In the genomic region with DNA sequence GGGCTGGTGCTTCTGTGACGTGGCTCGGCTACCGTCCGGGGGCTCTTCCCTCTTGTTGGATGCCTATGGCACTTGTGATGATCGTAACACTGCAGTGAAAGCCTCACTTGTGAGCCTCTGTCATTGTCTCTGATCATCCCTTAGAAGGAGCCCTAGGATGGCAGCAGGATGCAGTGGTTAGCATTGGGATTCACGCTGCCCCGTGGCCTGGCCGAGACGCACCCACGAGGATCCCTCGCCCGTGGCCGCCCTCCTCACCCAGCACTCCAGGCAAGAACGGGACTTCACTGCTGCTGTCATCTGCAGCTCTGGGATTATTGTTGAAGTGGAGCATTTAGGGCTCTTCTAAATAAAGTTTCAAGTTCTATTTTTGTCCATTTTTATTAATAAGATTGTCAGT, we compare ENCODE assay signal across 24 cellular contexts.
"Had no signal": no experiment of that assay in that cellular context is flagged by ENCODE, and none has a peak within 500 bp of the region (broad histone marks: within the 10 kb centered on the region; RNA-seq: fewer than 3 reads in every experiment).

No MANE protein-coding gene starts in this region.

- H3K27ac ChIP-seq: dorsolateral prefrontal cortex, esophagus muscularis mucosa, foreskin keratinocyte, gastroesophageal sphincter, heart right ventricle, left ventricle myocardium inferior, lower lobe of right lung, neutrophil, prostate gland, right lobe of liver, thyroid gland, vagina had no signal

- H3K4me1 Mint-ChIP-seq: stimulated activated naive CD8-positive, alpha-beta T cell treated with anti-CD3 and anti-CD28 coated beads, Interleukin-15, amount 100 ng/mL, for 72 hours had no signal

- H3K4me1 ChIP-seq: foreskin keratinocyte, gastroesophageal sphincter, heart right ventricle, left ventricle myocardium inferior, lower lobe of right lung, prostate gland, right lobe of liver, thyroid gland had no signal

- H3K36me3 Mint-ChIP-seq: natural killer cell had no signal

- H3K4me3 Mint-ChIP-seq: natural killer cell; stimulated activated naive CD8-positive, alpha-beta T cell treated with anti-CD3 and anti-CD28 coated beads, Interleukin-15, amount 100 ng/mL, for 72 hours had no signal

- DNase-seq: caudate nucleus; cerebellar nuclear complex; cortex of kidney; effector CD8-positive, alpha-beta T cell; foreskin keratinocyte; hippocampal formation; left cardiac atrium; left ventricle myocardium inferior; lower lobe of right lung; natural killer cell; right lobe of liver; stimulated activated CD4-positive, alpha-beta T cell treated with anti-CD3 and anti-CD28 coated beads, Interleukin-15, amount 100 ng/mL, for 24 hours; stimulated activated CD4-positive, alpha-beta T cell treated with anti-CD3 and anti-CD28 coated beads, Interleukin-2, amount 100 ng/mL, for 48 hours; stimulated activated naive CD4-positive, alpha-beta T cell; stimulated activated naive CD8-positive, alpha-beta T cell treated with anti-CD3 and anti-CD28 coated beads, Interleukin-15, amount 100 ng/mL, for 72 hours; thyroid gland; trophoblast cell had no signal

- H3K36me3 ChIP-seq: esophagus muscularis mucosa, gastroesophageal sphincter, heart right ventricle, left ventricle myocardium inferior, lower lobe of right lung, neutrophil, prostate gland, right lobe of liver, thyroid gland, vagina had no signal

- H3K27me3 ChIP-seq: right lobe of liver, vagina had no signal

- H3K4me3 ChIP-seq: dorsolateral prefrontal cortex, esophagus muscularis mucosa, gastroesophageal sphincter, heart right ventricle, left ventricle myocardium inferior, lower lobe of right lung, prostate gland, right lobe of liver, thyroid gland, vagina had no signal

- H3K9me3 ChIP-seq: esophagus muscularis mucosa, gastroesophageal sphincter, heart right ventricle, left ventricle myocardium inferior, lower lobe of right lung, neutrophil, prostate gland, right lobe of liver, thyroid gland, vagina had no signal

- ATAC-seq: foreskin keratinocyte, gastroesophageal sphincter, heart right ventricle, left cardiac atrium, lower lobe of right lung, right lobe of liver had no signal
